12 cellular contexts compared by ENCODE assay signal in genomic region chr17:10118788-10119130, GRCh38.
DNase-seq lines count a peak whose midpoint lies in the region; ATAC-seq, FAIRE-seq and TF ChIP-seq lines count a peak whose summit lies in the region.
"Had no signal": no experiment of that assay in that cellular context is flagged by ENCODE, and none has a peak within 500 bp of the region (broad histone marks: within the 10 kb centered on the region; RNA-seq: fewer than 3 reads in every experiment).

No MANE protein-coding gene starts in this region.

- no peaks in the 10 kb centered on the region for H3K9me3 Mint-ChIP-seq in CD8-positive, alpha-beta T cell
- no peaks in the 10 kb centered on the region for H3K9me3 Mint-ChIP-seq in effector memory CD8-positive, alpha-beta T cell

- CTCF ChIA-PET in CD8-positive, alpha-beta T cell (lab: Charles Lee): interaction anchor here (1.3 kb wide), 1 partner anchor 9 kb away, joined by 4 read pairs; no protein-coding TSS in a partner anchor

- intact Hi-C loops in CD8-positive, alpha-beta T cell (cut with DNase I, micrococcal nuclease): loop anchor here (5.0 kb wide), 3 partner anchors 34 to 49 kb away; no protein-coding TSS in a partner anchor
- intact Hi-C loops in posterior vena cava (cut with DNase I): loop anchor here in 1 of 2 donors (1.0 kb wide), 1 partner anchor 21 kb away; no protein-coding TSS in a partner anchor

- H3K27me3 ChIP-seq in CD8-positive, alpha-beta T cell (ENCODE audit: insufficient read depth, low read length): no peaks in the 10 kb centered on the region

- peaks cover 72% of the 10 kb centered on the region for H3K4me1 ChIP-seq in CD8-positive, alpha-beta T cell (ENCODE audit: insufficient read depth, low read length)

- DNase-seq in CD8-positive, alpha-beta T cell: no peak
- DNase-seq in Jurkat, Clone E6-1 (ENCODE audit: low read depth, low spot score): no peak
- no peak for DNase-seq in effector memory CD8-positive, alpha-beta T cell
- DNase-seq in posterior vena cava (ENCODE audit: low spot score) (peak; percentile 69), activated T-cell treated with anti-CD3 and anti-CD28 coated beads for 4 hours (no peak), NCI-H1417 (lab: John Stamatoyannopoulos, UW) (no peak), urothelium cell line (ENCODE audit: low spot score) (no peak)
- DNase-seq: midbrain; stimulated activated CD4-positive, alpha-beta T cell treated with anti-CD3 and anti-CD28 coated beads, Interleukin-2, amount 100 ng/mL, for 24 hours had no signal

- H3K4me3 ChIP-seq in CD8-positive, alpha-beta T cell (ENCODE audit: low read depth, low read length): no peak overlapping the region
- peak overlapping the region; percentile 5; the same call in 1 of the 2 replicates for H3K4me3 ChIP-seq in Jurkat, Clone E6-1 (ENCODE audit: low read length)
- H3K4me3 ChIP-seq: SK-N-MC had no signal

- no peaks in the 10 kb centered on the region for H3K27me3 Mint-ChIP-seq in CD8-positive, alpha-beta T cell (ENCODE audit: low read depth)
- H3K27me3 Mint-ChIP-seq in effector memory CD8-positive, alpha-beta T cell: no peaks in the 10 kb centered on the region

- H3K36me3 Mint-ChIP-seq in CD8-positive, alpha-beta T cell: no peaks in the 10 kb centered on the region
- H3K36me3 Mint-ChIP-seq in effector memory CD8-positive, alpha-beta T cell (ENCODE audit: insufficient read depth): peaks cover 34% of the 10 kb centered on the region

- H3K27ac ChIP-seq in CD8-positive, alpha-beta T cell (ENCODE audit: low read depth, low read length): no peak overlapping the region
- H3K27ac ChIP-seq: SK-N-MC had no signal

- no peak for TF ChIP-seq CTCF in CD8-positive, alpha-beta T cell (IDR thresholded peaks at IDR 0.05)

- no peak overlapping the region for H3K4me3 Mint-ChIP-seq in CD8-positive, alpha-beta T cell
- H3K4me3 Mint-ChIP-seq in effector memory CD8-positive, alpha-beta T cell: peak overlapping the region; percentile 71 to 92

- peak overlapping the region; percentile 72 for H3K27ac Mint-ChIP-seq in CD8-positive, alpha-beta T cell
- H3K27ac Mint-ChIP-seq in effector memory CD8-positive, alpha-beta T cell: peak overlapping the region; percentile 100

- no peaks in the 10 kb centered on the region for H3K36me3 ChIP-seq in CD8-positive, alpha-beta T cell (ENCODE audit: insufficient read depth, low read length)

- FAIRE-seq in urothelium cell line (lab: Jason Lieb, UNC): no peak
- FAIRE-seq: colon had no signal

- H3K4me1 Mint-ChIP-seq in CD8-positive, alpha-beta T cell (ENCODE audit: low read depth): peaks cover 86% of the 10 kb centered on the region
- H3K4me1 Mint-ChIP-seq in effector memory CD8-positive, alpha-beta T cell (ENCODE audit: low read depth in 2 of 2): peaks cover 83 to 90% of the 10 kb centered on the region in 2 donors

- POLR2A ChIA-PET in CD8-positive, alpha-beta T cell (lab: Charles Lee): interaction anchor here (0.7 kb wide), 1 partner anchor 53 kb away, joined by 3 read pairs; no protein-coding TSS in a partner anchor

- no peaks in the 10 kb centered on the region for H3K9me3 ChIP-seq in CD8-positive, alpha-beta T cell (ENCODE audit: low read length)

- ATAC-seq in CD8-positive, alpha-beta T cell: no peak
- no peak for ATAC-seq in effector memory CD8-positive, alpha-beta T cell (replicated peaks)
- no peak for ATAC-seq in GM21367 (IDR thresholded peaks at IDR 0.05; ENCODE audit: unreplicated experiment)
